In the genomic region with DNA sequence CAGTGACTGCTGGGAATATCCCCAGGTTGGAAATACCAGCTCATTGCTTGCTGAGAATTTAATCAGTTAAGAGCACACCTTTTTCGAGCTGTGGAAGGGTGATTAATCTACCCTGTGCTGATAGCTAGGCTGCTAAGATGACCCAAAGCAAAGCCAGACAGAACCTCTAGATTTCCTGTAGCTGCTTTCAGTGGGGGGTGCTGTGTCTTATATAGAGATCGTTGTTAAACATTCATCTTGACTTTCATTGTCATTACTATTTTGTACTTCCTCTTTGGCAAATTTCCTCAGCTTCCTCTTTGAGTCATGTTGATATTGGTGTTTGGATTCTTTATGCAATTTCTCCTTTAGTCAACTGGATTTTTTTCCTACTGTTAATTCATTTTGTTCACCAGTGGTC, we compare ENCODE assay signal across 1 cellular context.
TF ChIP-seq lines count a peak whose summit lies in the region.

No MANE protein-coding gene starts in this region.

TF ChIP-seq in GM23338, 12 proteins besides CTCF, POLR2A, EP300 and RAD21:
- TF ChIP-seq, protein P1, sequence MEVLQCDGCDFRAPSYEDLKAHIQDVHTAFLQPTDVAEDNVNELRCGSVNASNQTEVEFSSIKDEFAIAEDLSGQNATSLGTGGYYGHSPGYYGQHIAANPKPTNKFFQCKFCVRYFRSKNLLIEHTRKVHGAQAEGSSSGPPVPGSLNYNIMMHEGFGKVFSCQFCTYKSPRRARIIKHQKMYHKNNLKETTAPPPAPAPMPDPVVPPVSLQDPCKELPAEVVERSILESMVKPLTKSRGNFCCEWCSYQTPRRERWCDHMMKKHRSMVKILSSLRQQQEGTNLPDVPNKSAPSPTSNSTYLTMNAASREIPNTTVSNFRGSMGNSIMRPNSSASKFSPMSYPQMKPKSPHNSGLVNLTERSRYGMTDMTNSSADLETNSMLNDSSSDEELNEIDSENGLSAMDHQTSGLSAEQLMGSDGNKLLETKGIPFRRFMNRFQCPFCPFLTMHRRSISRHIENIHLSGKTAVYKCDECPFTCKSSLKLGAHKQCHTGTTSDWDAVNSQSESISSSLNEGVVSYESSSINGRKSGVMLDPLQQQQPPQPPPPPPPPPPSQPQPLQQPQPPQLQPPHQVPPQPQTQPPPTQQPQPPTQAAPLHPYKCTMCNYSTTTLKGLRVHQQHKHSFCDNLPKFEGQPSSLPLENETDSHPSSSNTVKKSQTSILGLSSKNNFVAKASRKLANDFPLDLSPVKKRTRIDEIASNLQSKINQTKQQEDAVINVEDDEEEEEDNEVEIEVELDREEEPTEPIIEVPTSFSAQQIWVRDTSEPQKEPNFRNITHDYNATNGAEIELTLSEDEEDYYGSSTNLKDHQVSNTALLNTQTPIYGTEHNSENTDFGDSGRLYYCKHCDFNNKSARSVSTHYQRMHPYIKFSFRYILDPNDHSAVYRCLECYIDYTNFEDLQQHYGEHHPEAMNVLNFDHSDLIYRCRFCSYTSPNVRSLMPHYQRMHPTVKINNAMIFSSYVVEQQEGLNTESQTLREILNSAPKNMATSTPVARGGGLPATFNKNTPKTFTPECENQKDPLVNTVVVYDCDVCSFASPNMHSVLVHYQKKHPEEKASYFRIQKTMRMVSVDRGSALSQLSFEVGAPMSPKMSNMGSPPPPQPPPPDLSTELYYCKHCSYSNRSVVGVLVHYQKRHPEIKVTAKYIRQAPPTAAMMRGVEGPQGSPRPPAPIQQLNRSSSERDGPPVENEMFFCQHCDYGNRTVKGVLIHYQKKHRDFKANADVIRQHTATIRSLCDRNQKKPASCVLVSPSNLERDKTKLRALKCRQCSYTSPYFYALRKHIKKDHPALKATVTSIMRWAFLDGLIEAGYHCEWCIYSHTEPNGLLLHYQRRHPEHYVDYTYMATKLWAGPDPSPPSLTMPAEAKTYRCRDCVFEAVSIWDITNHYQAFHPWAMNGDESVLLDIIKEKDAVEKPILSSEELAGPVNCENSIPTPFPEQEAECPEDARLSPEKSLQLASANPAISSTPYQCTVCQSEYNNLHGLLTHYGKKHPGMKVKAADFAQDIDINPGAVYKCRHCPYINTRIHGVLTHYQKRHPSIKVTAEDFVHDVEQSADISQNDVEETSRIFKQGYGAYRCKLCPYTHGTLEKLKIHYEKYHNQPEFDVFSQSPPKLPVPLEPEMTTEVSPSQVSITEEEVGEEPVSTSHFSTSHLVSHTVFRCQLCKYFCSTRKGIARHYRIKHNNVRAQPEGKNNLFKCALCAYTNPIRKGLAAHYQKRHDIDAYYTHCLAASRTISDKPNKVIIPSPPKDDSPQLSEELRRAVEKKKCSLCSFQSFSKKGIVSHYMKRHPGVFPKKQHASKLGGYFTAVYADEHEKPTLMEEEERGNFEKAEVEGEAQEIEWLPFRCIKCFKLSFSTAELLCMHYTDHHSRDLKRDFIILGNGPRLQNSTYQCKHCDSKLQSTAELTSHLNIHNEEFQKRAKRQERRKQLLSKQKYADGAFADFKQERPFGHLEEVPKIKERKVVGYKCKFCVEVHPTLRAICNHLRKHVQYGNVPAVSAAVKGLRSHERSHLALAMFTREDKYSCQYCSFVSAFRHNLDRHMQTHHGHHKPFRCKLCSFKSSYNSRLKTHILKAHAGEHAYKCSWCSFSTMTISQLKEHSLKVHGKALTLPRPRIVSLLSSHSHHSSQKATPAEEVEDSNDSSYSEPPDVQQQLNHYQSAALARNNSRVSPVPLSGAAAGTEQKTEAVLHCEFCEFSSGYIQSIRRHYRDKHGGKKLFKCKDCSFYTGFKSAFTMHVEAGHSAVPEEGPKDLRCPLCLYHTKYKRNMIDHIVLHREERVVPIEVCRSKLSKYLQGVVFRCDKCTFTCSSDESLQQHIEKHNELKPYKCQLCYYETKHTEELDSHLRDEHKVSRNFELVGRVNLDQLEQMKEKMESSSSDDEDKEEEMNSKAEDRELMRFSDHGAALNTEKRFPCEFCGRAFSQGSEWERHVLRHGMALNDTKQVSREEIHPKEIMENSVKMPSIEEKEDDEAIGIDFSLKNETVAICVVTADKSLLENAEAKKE (CRISPR knock-in tag; IDR thresholded peaks at IDR 0.05): no peak
- TF ChIP-seq ZNF331 (CRISPR knock-in tag; IDR thresholded peaks at IDR 0.05; ENCODE audit: low read depth) (no peak), EZH2 (IDR thresholded peaks at IDR 0.05; ENCODE audit: low read depth, unreplicated experiment) (no peak), STAT1 (IDR thresholded peaks at IDR 0.05; ENCODE audit: unreplicated experiment) (no peak)
